In genomic region chr2:207873794-207874193, GRCh38 we compare ENCODE assay signal across 15 cellular contexts.
DNase-seq lines count a peak whose midpoint lies in the region; ATAC-seq, FAIRE-seq and TF ChIP-seq lines count a peak whose summit lies in the region.
"Had no signal": no experiment of that assay in that cellular context is flagged by ENCODE, and none has a peak within 500 bp of the region (broad histone marks: within the 10 kb centered on the region; RNA-seq: fewer than 3 reads in every experiment).

No MANE protein-coding gene starts in this region.

- no peak for TF ChIP-seq CTCF in D721Med (IDR thresholded peaks at IDR 0.05; ENCODE audit: insufficient read depth, missing control alignments)

- DNase-seq in G401 (ENCODE audit: low spot score): peak; percentile 48
- DNase-seq in C1 segment of cervical spinal cord (lab: John Stamatoyannopoulos, UW): no peak
- DNase-seq in stimulated activated CD4-positive, alpha-beta T cell treated with anti-CD3 and anti-CD28 coated beads, Interleukin-4, amount 100 ng/mL, for 4 hours: no peak
- DNase-seq in DMS 273 treated with DMSO at 0.1 percent for 48 hours (lab: John Stamatoyannopoulos, UW): no peak
- no peak for DNase-seq in D721Med (ENCODE audit: insufficient read length, low spot score)
- DNase-seq: aorta, NCI-H1417, NCI-H446, T-helper 1 cell, tibial artery had no signal

- ATAC-seq in GM19043 (IDR thresholded peaks at IDR 0.05; ENCODE audit: low read depth, unreplicated experiment): peak; percentile 56
- ATAC-seq in HG02571 (IDR thresholded peaks at IDR 0.05; ENCODE audit: unreplicated experiment): peak; percentile 50
- peak; percentile 72 for ATAC-seq in HG03159 (IDR thresholded peaks at IDR 0.05; ENCODE audit: unreplicated experiment)
- ATAC-seq: Panc1 had no signal

- in situ Hi-C loops in G401 (cut with HindIII; ENCODE audit: low sequenced_read_pairs): no loop called here

- no peak for FAIRE-seq in D721Med (lab: Jason Lieb, UNC)
- FAIRE-seq: H54 had no signal
